In genomic region chr17:72122002-72122310, GRCh38 we compare ENCODE assay signal across 8 cellular contexts. TPM values are rescaled to one million over a fixed set of nuclear protein-coding genes. Genes with fewer than 3 reads are reported as not detected.
DNase-seq lines count a peak whose midpoint lies in the region; ATAC-seq and TF ChIP-seq lines count a peak whose summit lies in the region.

No MANE protein-coding gene starts in this region.

- TF ChIP-seq CTCF in kidney epithelial cell (IDR thresholded peaks at IDR 0.05; ENCODE audit: insufficient read depth, low read length, poor library complexity, severe bottlenecking) (no peak), upper lobe of right lung (IDR thresholded peaks at IDR 0.05) (no peak)

- peaks cover 5 to 8% of the 10 kb centered on the region in 2 donors for H3K36me3 Mint-ChIP-seq in activated T-cell treated with anti-CD3 and anti-CD28 coated beads, Interleukin-2, amount 50 U/mL, for 72 hours (ENCODE audit: insufficient read depth in 2 of 2)

- H3K4me3 ChIP-seq in kidney epithelial cell (ENCODE audit: low read depth, low read length) = peak overlapping the region; percentile 96
- H3K4me3 ChIP-seq in upper lobe of right lung = peak overlapping the region; percentile 57

- H3K27ac Mint-ChIP-seq in activated T-cell treated with anti-CD3 and anti-CD28 coated beads, Interleukin-2, amount 50 U/mL, for 72 hours = no peak overlapping the region

- no peak for DNase-seq in activated T-cell treated with anti-CD3 and anti-CD28 coated beads, Interleukin-2, amount 50 U/mL, for 72 hours
- DNase-seq in activated T-cell treated with anti-CD3 and anti-CD28 coated beads, Interleukin-2, amount 50 U/mL, for 48 hours = no peak
- DNase-seq in amniotic epithelial cell (ENCODE audit: low read depth) (peak; percentile 37), kidney epithelial cell (ENCODE audit: low read depth) (no peak), upper lobe of right lung (no peak), activated gamma-delta T cell (lab: John Stamatoyannopoulos, UW) (no peak)
- no peak for DNase-seq in stimulated activated CD4-positive, alpha-beta T cell treated with anti-CD3 and anti-CD28 coated beads, Interleukin-15, amount 100 ng/mL, for 24 hours

- H3K9me3 ChIP-seq in upper lobe of right lung = no peaks in the 10 kb centered on the region

- H3K4me3 Mint-ChIP-seq in activated T-cell treated with anti-CD3 and anti-CD28 coated beads, Interleukin-2, amount 50 U/mL, for 72 hours = peak overlapping the region; percentile 40 to 59

- ATAC-seq in activated T-cell treated with anti-CD3 and anti-CD28 coated beads, Interleukin-2, amount 50 U/mL, for 72 hours (replicated peaks in 1 of 2) = no peak
- ATAC-seq in upper lobe of right lung = no peak
- no peak for ATAC-seq in GM18520 (IDR thresholded peaks at IDR 0.05; ENCODE audit: unreplicated experiment)

- no peaks in the 10 kb centered on the region for H3K9me3 Mint-ChIP-seq in activated T-cell treated with anti-CD3 and anti-CD28 coated beads, Interleukin-2, amount 50 U/mL, for 72 hours

- H3K4me1 Mint-ChIP-seq in activated T-cell treated with anti-CD3 and anti-CD28 coated beads, Interleukin-2, amount 50 U/mL, for 72 hours (ENCODE audit: low read depth) = peaks cover 13% of the 10 kb centered on the region

- H3K27me3 ChIP-seq in kidney epithelial cell (ENCODE audit: control insufficient read depth, insufficient read depth, low read length) (peaks cover 15% of the 10 kb centered on the region), upper lobe of right lung (peaks cover 67% of the 10 kb centered on the region)

- peaks cover 23% of the 10 kb centered on the region for H3K4me1 ChIP-seq in upper lobe of right lung

- H3K27me3 Mint-ChIP-seq in activated T-cell treated with anti-CD3 and anti-CD28 coated beads, Interleukin-2, amount 50 U/mL, for 72 hours (ENCODE audit: low read depth) = peaks cover 64% of the 10 kb centered on the region

- no peak overlapping the region for H3K27ac ChIP-seq in upper lobe of right lung

- H3K36me3 ChIP-seq in kidney epithelial cell (ENCODE audit: control insufficient read depth, insufficient read depth, low read length) = peaks cover 1% of the 10 kb centered on the region
- no peaks in the 10 kb centered on the region for H3K36me3 ChIP-seq in upper lobe of right lung

- intact Hi-C loops in upper lobe of right lung (cut with DNase I) = no loop called here

RNA-seq across cellular contexts. Expression of gene SOX9, which starts 1.1 kb away (rescaled TPM):
- total RNA-seq in activated T-cell treated with anti-CD3 and anti-CD28 coated beads, Interleukin-2, amount 50 U/mL, for 72 hours = not detected
- total RNA-seq in kidney epithelial cell = 65.9 and 80.0 TPM in 2 replicates
- total RNA-seq in upper lobe of right lung = 5.4 TPM

Comparison
In these comparisons a context has a peak if more than half of its experiments do, and no peak if none do; other contexts are left out.
1. RNA of gene SOX9, which starts 1.1 kb away (total RNA-seq): 65.9 to 80.0 TPM in kidney epithelial cell; 5.4 TPM in upper lobe of right lung (single experiment) and not detected in activated T-cell treated with anti-CD3 and anti-CD28 coated beads, Interleukin-2, amount 50 U/mL, for 72 hours; every median in the first group is over 10 times any median in the second.